Comparison of ENCODE assay signal across 8 cellular contexts in the genomic region with DNA sequence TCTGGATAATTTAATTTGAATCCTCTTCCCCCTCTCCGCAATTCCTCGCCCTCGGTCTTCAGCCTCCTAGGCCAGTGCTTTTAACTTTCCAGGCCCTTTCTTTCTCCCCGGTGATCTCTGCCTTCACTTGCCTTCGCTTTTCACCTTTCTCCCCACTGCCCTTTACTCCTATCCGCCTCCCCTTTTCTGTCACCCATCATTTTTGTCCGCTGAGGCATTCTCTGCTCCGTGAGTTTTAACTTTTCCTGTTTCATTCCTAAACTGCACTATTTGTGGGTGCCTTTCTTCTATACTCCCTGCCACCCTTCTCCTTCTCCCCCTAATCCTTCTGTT. TPM values are rescaled to one million over a fixed set of nuclear protein-coding genes. Genes with fewer than 3 reads are reported as not detected.
A peak's percentile ranks its signal among the peaks of the same experiment; 100 is the strongest.
DNase-seq lines count a peak whose midpoint lies in the region; ATAC-seq and TF ChIP-seq lines count a peak whose summit lies in the region.

No MANE protein-coding gene starts in this region.

- 2% methylated on average over 8 of the region's 8 CpGs for WGBS in liver
- WGBS in tibial nerve, 2 donors, result 2 to 3% methylated on average over 8 of the region's 8 CpGs

- ATAC-seq in activated T-cell treated with anti-CD3 and anti-CD28 coated beads, Interleukin-2, amount 50 U/mL, for 72 hours (replicated peaks in 1 of 2), result no peak
- no peak for ATAC-seq in GM18868 (IDR thresholded peaks at IDR 0.05; ENCODE audit: unreplicated experiment)
- no peak for ATAC-seq in GM19328 (IDR thresholded peaks at IDR 0.05; ENCODE audit: unreplicated experiment)

- H3K27ac ChIP-seq in angular gyrus (ENCODE audit: low read depth, low read length) (peak overlapping the region; percentile 53), liver (ENCODE audit: low read depth in 1 of 2, low read length in 2 of 2) (peak overlapping the region; percentile 95 to 98), tibial nerve (peak overlapping the region; percentile 79 to 90 (median 86))

- peaks cover 3 to 8% of the 10 kb centered on the region in 2 donors for H3K36me3 Mint-ChIP-seq in activated T-cell treated with anti-CD3 and anti-CD28 coated beads, Interleukin-2, amount 50 U/mL, for 72 hours (ENCODE audit: insufficient read depth in 2 of 2)

- H3K9ac ChIP-seq in liver (ENCODE audit: low read depth in 1 of 2, low read length in 2 of 2), result peak overlapping the region; percentile 97 to 100

- H3K27me3 ChIP-seq in liver (ENCODE audit: control insufficient read depth in 4 of 4, insufficient read depth in 4 of 4, low read length in 3 of 4) (no peaks in the 10 kb centered on the region), tibial nerve (no peaks in the 10 kb centered on the region)

- H3K4me1 Mint-ChIP-seq in activated T-cell treated with anti-CD3 and anti-CD28 coated beads, Interleukin-2, amount 50 U/mL, for 72 hours (ENCODE audit: low read depth), result peaks cover 40% of the 10 kb centered on the region

- TF ChIP-seq CTCF in liver (IDR thresholded peaks at IDR 0.05; ENCODE audit: low read depth, low read length, missing input control) (no peak), tibial nerve (IDR thresholded peaks at IDR 0.05) (no peak)

- H3K4me1 ChIP-seq in liver (ENCODE audit: control insufficient read depth in 4 of 4, insufficient read depth in 4 of 4, low read length in 3 of 4), result peaks cover 2 to 24% (median 13%) of the 10 kb centered on the region in 4 donors
- peaks cover 0 to 48% (median 14%) of the 10 kb centered on the region in 4 donors for H3K4me1 ChIP-seq in tibial nerve

- peak overlapping the region; percentile 90 to 93 for H3K4me3 Mint-ChIP-seq in activated T-cell treated with anti-CD3 and anti-CD28 coated beads, Interleukin-2, amount 50 U/mL, for 72 hours

- H3K36me3 ChIP-seq in liver (ENCODE audit: control insufficient read depth in 4 of 4, insufficient read depth in 3 of 4, low read depth in 1 of 4, low read length in 3 of 4) (no peaks in the 10 kb centered on the region), tibial nerve (no peaks in the 10 kb centered on the region)

- H3K4me3 ChIP-seq in liver (ENCODE audit: low read depth in 1 of 3, low read length in 3 of 3) (peak overlapping the region; percentile 87 to 91 (median 88)), tibial nerve (peak overlapping the region; percentile 59 to 84 (median 68))

- no peak for TF ChIP-seq RAD21 in liver (IDR thresholded peaks at IDR 0.05)

- H3K27ac Mint-ChIP-seq in activated T-cell treated with anti-CD3 and anti-CD28 coated beads, Interleukin-2, amount 50 U/mL, for 72 hours, result peak overlapping the region; percentile 88

- no peaks in the 10 kb centered on the region for H3K27me3 Mint-ChIP-seq in activated T-cell treated with anti-CD3 and anti-CD28 coated beads, Interleukin-2, amount 50 U/mL, for 72 hours (ENCODE audit: low read depth)

- no peak for DNase-seq in activated T-cell treated with anti-CD3 and anti-CD28 coated beads, Interleukin-2, amount 50 U/mL, for 72 hours
- DNase-seq in activated T-cell treated with anti-CD3 and anti-CD28 coated beads for 4 hours, result no peak
- no peak for DNase-seq in tibial nerve (ENCODE audit: low spot score in 2 of 2)
- DNase-seq in UCSD-AML1 (lab: John Stamatoyannopoulos, UW; ENCODE audit: unreplicated experiment), result no peak

- peaks cover 4 to 5% of the 10 kb centered on the region in 2 donors for H3K9me3 Mint-ChIP-seq in activated T-cell treated with anti-CD3 and anti-CD28 coated beads, Interleukin-2, amount 50 U/mL, for 72 hours

- H3K9me3 ChIP-seq in liver (ENCODE audit: control insufficient read depth in 4 of 4, low read length in 3 of 4) (no peaks in the 10 kb centered on the region), tibial nerve (no peaks in the 10 kb centered on the region)

- no peak for TF ChIP-seq POLR2A in tibial nerve (IDR thresholded peaks at IDR 0.05)

- TF ChIP-seq EP300 in tibial nerve (IDR thresholded peaks at IDR 0.05), result no peak

TF ChIP-seq in liver, 16 proteins besides CTCF, POLR2A, EP300 and RAD21:
- no peak for TF ChIP-seq FOXA2 (IDR thresholded peaks at IDR 0.05)
- no peak for TF ChIP-seq FOXA1 (IDR thresholded peaks at IDR 0.05)
- TF ChIP-seq, protein P1, sequence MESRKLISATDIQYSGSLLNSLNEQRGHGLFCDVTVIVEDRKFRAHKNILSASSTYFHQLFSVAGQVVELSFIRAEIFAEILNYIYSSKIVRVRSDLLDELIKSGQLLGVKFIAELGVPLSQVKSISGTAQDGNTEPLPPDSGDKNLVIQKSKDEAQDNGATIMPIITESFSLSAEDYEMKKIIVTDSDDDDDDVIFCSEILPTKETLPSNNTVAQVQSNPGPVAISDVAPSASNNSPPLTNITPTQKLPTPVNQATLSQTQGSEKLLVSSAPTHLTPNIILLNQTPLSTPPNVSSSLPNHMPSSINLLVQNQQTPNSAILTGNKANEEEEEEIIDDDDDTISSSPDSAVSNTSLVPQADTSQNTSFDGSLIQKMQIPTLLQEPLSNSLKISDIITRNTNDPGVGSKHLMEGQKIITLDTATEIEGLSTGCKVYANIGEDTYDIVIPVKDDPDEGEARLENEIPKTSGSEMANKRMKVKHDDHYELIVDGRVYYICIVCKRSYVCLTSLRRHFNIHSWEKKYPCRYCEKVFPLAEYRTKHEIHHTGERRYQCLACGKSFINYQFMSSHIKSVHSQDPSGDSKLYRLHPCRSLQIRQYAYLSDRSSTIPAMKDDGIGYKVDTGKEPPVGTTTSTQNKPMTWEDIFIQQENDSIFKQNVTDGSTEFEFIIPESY (IDR thresholded peaks at IDR 0.05), result no peak
- TF ChIP-seq, protein P2, sequence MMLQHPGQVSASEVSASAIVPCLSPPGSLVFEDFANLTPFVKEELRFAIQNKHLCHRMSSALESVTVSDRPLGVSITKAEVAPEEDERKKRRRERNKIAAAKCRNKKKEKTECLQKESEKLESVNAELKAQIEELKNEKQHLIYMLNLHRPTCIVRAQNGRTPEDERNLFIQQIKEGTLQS (IDR thresholded peaks at IDR 0.05), result no peak
- TF ChIP-seq SP1 (IDR thresholded peaks at IDR 0.05), result no peak
- TF ChIP-seq JUND (IDR thresholded peaks at IDR 0.05), result no peak
- no peak for TF ChIP-seq RXRA (IDR thresholded peaks at IDR 0.05)
- TF ChIP-seq EGR1 (IDR thresholded peaks at IDR 0.05; ENCODE audit: low read depth in 2 of 2), result no peak
- no peak for TF ChIP-seq HNF4A (conservative IDR thresholded peaks at IDR 0.05)
- no peak for TF ChIP-seq HNF4G (IDR thresholded peaks at IDR 0.05)
- TF ChIP-seq, protein P3, sequence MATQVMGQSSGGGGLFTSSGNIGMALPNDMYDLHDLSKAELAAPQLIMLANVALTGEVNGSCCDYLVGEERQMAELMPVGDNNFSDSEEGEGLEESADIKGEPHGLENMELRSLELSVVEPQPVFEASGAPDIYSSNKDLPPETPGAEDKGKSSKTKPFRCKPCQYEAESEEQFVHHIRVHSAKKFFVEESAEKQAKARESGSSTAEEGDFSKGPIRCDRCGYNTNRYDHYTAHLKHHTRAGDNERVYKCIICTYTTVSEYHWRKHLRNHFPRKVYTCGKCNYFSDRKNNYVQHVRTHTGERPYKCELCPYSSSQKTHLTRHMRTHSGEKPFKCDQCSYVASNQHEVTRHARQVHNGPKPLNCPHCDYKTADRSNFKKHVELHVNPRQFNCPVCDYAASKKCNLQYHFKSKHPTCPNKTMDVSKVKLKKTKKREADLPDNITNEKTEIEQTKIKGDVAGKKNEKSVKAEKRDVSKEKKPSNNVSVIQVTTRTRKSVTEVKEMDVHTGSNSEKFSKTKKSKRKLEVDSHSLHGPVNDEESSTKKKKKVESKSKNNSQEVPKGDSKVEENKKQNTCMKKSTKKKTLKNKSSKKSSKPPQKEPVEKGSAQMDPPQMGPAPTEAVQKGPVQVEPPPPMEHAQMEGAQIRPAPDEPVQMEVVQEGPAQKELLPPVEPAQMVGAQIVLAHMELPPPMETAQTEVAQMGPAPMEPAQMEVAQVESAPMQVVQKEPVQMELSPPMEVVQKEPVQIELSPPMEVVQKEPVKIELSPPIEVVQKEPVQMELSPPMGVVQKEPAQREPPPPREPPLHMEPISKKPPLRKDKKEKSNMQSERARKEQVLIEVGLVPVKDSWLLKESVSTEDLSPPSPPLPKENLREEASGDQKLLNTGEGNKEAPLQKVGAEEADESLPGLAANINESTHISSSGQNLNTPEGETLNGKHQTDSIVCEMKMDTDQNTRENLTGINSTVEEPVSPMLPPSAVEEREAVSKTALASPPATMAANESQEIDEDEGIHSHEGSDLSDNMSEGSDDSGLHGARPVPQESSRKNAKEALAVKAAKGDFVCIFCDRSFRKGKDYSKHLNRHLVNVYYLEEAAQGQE (IDR thresholded peaks at IDR 0.05), result no peak
- no peak for TF ChIP-seq NR2F2 (IDR thresholded peaks at IDR 0.05)

RNA-seq across cellular contexts. Expression of a gene that starts 0.7 kb away (rescaled TPM):
- total RNA-seq in activated T-cell treated with anti-CD3 and anti-CD28 coated beads, Interleukin-2, amount 50 U/mL, for 72 hours, result 10 to 100 TPM; 50.8 to 55.3 TPM
- total RNA-seq in liver, result 100 to 1,000 TPM in 1 of 2 donors, 10 to 100 TPM in 1; 30.0 to 304 TPM
- polyA plus RNA-seq in liver, result 10 to 100 TPM; 50.6 to 55.0 TPM
- total RNA-seq in tibial nerve, result 10 to 100 TPM; 36.2 to 50.3 (median 48.3) TPM

RNA-seq across cellular contexts. Expression of a gene that starts 2.5 kb away (rescaled TPM):
- under 1 TPM; 0.07 to 0.17 TPM for total RNA-seq in activated T-cell treated with anti-CD3 and anti-CD28 coated beads, Interleukin-2, amount 50 U/mL, for 72 hours
- total RNA-seq in liver, result 10 to 100 TPM in 1 of 2 donors, 1 to 10 TPM in 1; 1.4 to 22.3 TPM
- 1 to 10 TPM; 2.5 to 2.8 TPM for polyA plus RNA-seq in liver
- total RNA-seq in tibial nerve, result not detected
